18 cellular contexts compared by ENCODE assay signal in the genomic region with DNA sequence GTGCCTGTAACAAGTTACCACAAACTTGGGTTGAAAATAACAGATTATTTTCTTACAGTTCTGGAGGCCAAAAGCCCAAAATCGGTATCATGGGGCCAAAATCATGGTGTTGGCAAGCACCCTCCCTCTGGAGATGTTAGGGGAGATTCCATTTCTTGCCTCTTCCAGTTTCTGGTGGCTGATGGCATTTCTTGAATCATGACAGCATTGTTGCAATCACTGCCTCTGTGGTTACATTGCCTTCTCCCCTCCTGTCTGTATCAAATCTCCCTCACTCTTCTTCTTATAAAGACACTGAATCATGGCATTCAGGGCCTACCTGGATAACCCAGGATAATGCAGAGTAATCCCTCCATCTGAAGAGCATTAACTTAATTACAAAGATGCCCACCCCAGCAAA.
"Had no signal": no experiment of that assay in that cellular context is flagged by ENCODE, and none has a peak within 500 bp of the region (broad histone marks: within the 10 kb centered on the region; RNA-seq: fewer than 3 reads in every experiment).

No MANE protein-coding gene starts in this region.

- H3K27ac ChIP-seq: adrenal gland, cardiac muscle cell, gastroesophageal sphincter, ovary, sigmoid colon, thyroid gland, vagina had no signal

- ATAC-seq: activated CD4-positive, alpha-beta T cell treated with anti-CD3 and anti-CD28 coated beads for 36 hours; activated CD8-positive, alpha-beta memory T cell treated with anti-CD3 and anti-CD28 coated beads, Interleukin-2, amount 10 ng/mL, durations not matched to agents 7 days and 5 days; gastroesophageal sphincter; mucosa of descending colon; naive thymus-derived CD4-positive, alpha-beta T cell; stimulated activated naive B cell treated with anti-CD40 and anti-IgM and Interleukin-4, amounts not matched to agents 10 μg/mL and 1 μg/mL and 100 μg/mL, for 72 hours had no signal

- H3K27me3 ChIP-seq: adrenal gland, cardiac muscle cell, gastroesophageal sphincter, ovary, sigmoid colon, thyroid gland, vagina had no signal

- H3K9me3 ChIP-seq: adrenal gland, gastroesophageal sphincter, mucosa of descending colon, ovary, sigmoid colon, thyroid gland, vagina had no signal

- H3K4me3 ChIP-seq: adrenal gland, cardiac muscle cell, gastroesophageal sphincter, mucosa of descending colon, ovary, sigmoid colon, thyroid gland, vagina had no signal

- H3K36me3 ChIP-seq: adrenal gland, cardiac muscle cell, gastroesophageal sphincter, ovary, sigmoid colon, thyroid gland, vagina had no signal

- DNase-seq: activated CD4-positive, alpha-beta memory T cell treated with anti-CD3 and anti-CD28 coated beads for 36 hours; activated CD4-positive, alpha-beta T cell treated with anti-CD3 and anti-CD28 coated beads for 36 hours; activated CD8-positive, alpha-beta memory T cell treated with anti-CD3 and anti-CD28 coated beads, Interleukin-2, amount 10 ng/mL, durations not matched to agents 7 days and 5 days; activated naive CD4-positive, alpha-beta T cell treated with anti-CD3 and anti-CD28 coated beads, Interleukin-2, amount 50 U/mL, for 16 hours; activated T-cell treated with anti-CD3 and anti-CD28 coated beads, Interleukin-2, amount 50 U/mL, for 24 hours; adrenal gland; endodermal cell; erythroblast; mucosa of descending colon; naive thymus-derived CD4-positive, alpha-beta T cell; ovary; sigmoid colon; stimulated activated CD4-positive, alpha-beta T cell treated with anti-CD3 and anti-CD28 coated beads, Interleukin-12 subunit alpha, Interleukin-12 subunit beta, amount 100 ng/mL, for 4 hours; stimulated activated naive B cell treated with anti-CD40 and anti-IgM and Interleukin-4, amounts not matched to agents 10 μg/mL and 1 μg/mL and 100 μg/mL, for 72 hours; thyroid gland had no signal
